In genomic region chr10:59098387-59098786, GRCh38 we compare ENCODE assay signal across 11 cellular contexts.
A peak's percentile ranks its signal among the peaks of the same experiment; 100 is the strongest.
DNase-seq lines count a peak whose midpoint lies in the region; ATAC-seq and TF ChIP-seq lines count a peak whose summit lies in the region.
"Had no signal": no experiment of that assay in that cellular context is flagged by ENCODE, and none has a peak within 500 bp of the region (broad histone marks: within the 10 kb centered on the region; RNA-seq: fewer than 3 reads in every experiment).

No MANE protein-coding gene starts in this region.

- no peak overlapping the region for H3K4me3 ChIP-seq in GM23248
- no peak overlapping the region for H3K4me3 ChIP-seq in SK-N-SH (ENCODE audit: low read depth in 2 of 2, low read length in 1 of 2)
- no peak overlapping the region for H3K4me3 ChIP-seq in fibroblast of villous mesenchyme (ENCODE audit: low read depth, low read length)
- H3K4me3 ChIP-seq in smooth muscle cell = no peak overlapping the region
- H3K4me3 ChIP-seq: coronary artery, heart left ventricle had no signal

- TF ChIP-seq CTCF in SK-N-SH (IDR thresholded peaks at IDR 0.05) = no peak
- TF ChIP-seq CTCF in fibroblast of villous mesenchyme (IDR thresholded peaks at IDR 0.05; ENCODE audit: insufficient read depth, low read depth, low read length) = no peak
- TF ChIP-seq CTCF in smooth muscle cell (IDR thresholded peaks at IDR 0.05; ENCODE audit: borderline replicate concordance, insufficient read depth, poor library complexity, severe bottlenecking) = no peak

- H3K36me3 Mint-ChIP-seq in T-helper 2 cell treated with Interferon-gamma antibody and Interleukin-4, amounts not matched to agents 5 μg/mL and 100 μg/mL, for 36 hours (ENCODE audit: low read depth) = no peaks in the 10 kb centered on the region

- no peak for TF ChIP-seq RAD21 in SK-N-SH (IDR thresholded peaks at IDR 0.05; ENCODE audit: low read length)

- in situ Hi-C loops in GM23248 (cut with MboI) = no loop called here

- H3K4me1 ChIP-seq in GM23248 (ENCODE audit: insufficient read depth) (peaks cover 22% of the 10 kb centered on the region), SK-N-SH (ENCODE audit: control insufficient read depth in 1 of 2, insufficient read depth in 2 of 2, low read depth in 1 of 2, low read length in 1 of 2) (peaks cover 11 to 13% of the 10 kb centered on the region in 2 experiments; a peak in 3 of 4 replicates), smooth muscle cell (ENCODE audit: low read depth) (peaks cover 6% of the 10 kb centered on the region)

- DNase-seq in GM23248 (peak; percentile 73), SK-N-SH (no peak), fibroblast of villous mesenchyme (ENCODE audit: low read depth) (peak; percentile 84), smooth muscle cell (lab: John Stamatoyannopoulos, UW; ENCODE audit: unreplicated experiment) (no peak), NCI-H510A (lab: John Stamatoyannopoulos, UW) (no peak)
- no peak for DNase-seq in T-helper 2 cell treated with Interferon-gamma antibody and Interleukin-4, amounts not matched to agents 5 μg/mL and 100 μg/mL, for 36 hours (ENCODE audit: low spot score)
- DNase-seq: DMS53, SIG-M5 had no signal

- H3F3A ChIP-seq in GM23248 (ENCODE audit: insufficient read depth) (peaks cover 14% of the 10 kb centered on the region), SK-N-SH (replicated peaks; ENCODE audit: insufficient read depth) (peaks cover 4% of the 10 kb centered on the region), smooth muscle cell (ENCODE audit: low read depth) (peaks cover 10% of the 10 kb centered on the region)

- H3K9me3 ChIP-seq in GM23248 (ENCODE audit: low read depth) (no peaks in the 10 kb centered on the region), SK-N-SH (no peaks in the 10 kb centered on the region), smooth muscle cell (replicated peaks; ENCODE audit: low read depth) (no peaks in the 10 kb centered on the region)
- H3K9me3 ChIP-seq: heart left ventricle had no signal

- H2AFZ ChIP-seq in GM23248 (no peak overlapping the region), SK-N-SH (ENCODE audit: low read depth) (no peak overlapping the region), smooth muscle cell (ENCODE audit: low read depth) (no peak overlapping the region)

- H3K36me3 ChIP-seq in GM23248 (ENCODE audit: low read depth) (no peaks in the 10 kb centered on the region), SK-N-SH (replicated peaks in 1 of 2; ENCODE audit: control insufficient read depth in 1 of 2, insufficient read depth in 2 of 2, low read length in 1 of 2) (no peaks in the 10 kb centered on the region), smooth muscle cell (ENCODE audit: low read depth) (no peaks in the 10 kb centered on the region)
- H3K36me3 ChIP-seq: heart left ventricle had no signal

- H3K79me2 ChIP-seq in GM23248 (ENCODE audit: insufficient read depth) (no peaks in the 10 kb centered on the region), SK-N-SH (ENCODE audit: insufficient read depth) (no peaks in the 10 kb centered on the region), smooth muscle cell (ENCODE audit: low read depth) (no peaks in the 10 kb centered on the region)

- no peak overlapping the region for H3K4me3 Mint-ChIP-seq in T-helper 2 cell treated with Interferon-gamma antibody and Interleukin-4, amounts not matched to agents 5 μg/mL and 100 μg/mL, for 36 hours

- H3K9me3 Mint-ChIP-seq in T-helper 2 cell treated with Interferon-gamma antibody and Interleukin-4, amounts not matched to agents 5 μg/mL and 100 μg/mL, for 36 hours = no peaks in the 10 kb centered on the region

- H3K4me2 ChIP-seq in GM23248 (ENCODE audit: unreplicated experiment) = peak overlapping the region; percentile 45
- H3K4me2 ChIP-seq in SK-N-SH = peak overlapping the region; percentile 13; the same call in 1 of the 2 replicates
- H3K4me2 ChIP-seq in smooth muscle cell = peak overlapping the region; percentile 77

- TF ChIP-seq EP300 in SK-N-SH (IDR thresholded peaks at IDR 0.05; ENCODE audit: borderline replicate concordance in 1 of 2, low read depth in 1 of 2, low read length in 1 of 2) = no peak

- no peak for ATAC-seq in HG02763 (IDR thresholded peaks at IDR 0.05; ENCODE audit: unreplicated experiment)

- H3K27ac Mint-ChIP-seq in T-helper 2 cell treated with Interferon-gamma antibody and Interleukin-4, amounts not matched to agents 5 μg/mL and 100 μg/mL, for 36 hours = no peak overlapping the region

- H3K27ac ChIP-seq in GM23248 = no peak overlapping the region
- peak overlapping the region; percentile 14 to 99; a peak in 3 of 4 replicates for H3K27ac ChIP-seq in SK-N-SH (ENCODE audit: low read depth in 2 of 2, low read length in 1 of 2)
- peak overlapping the region; percentile 61 for H3K27ac ChIP-seq in smooth muscle cell (ENCODE audit: low read depth)
- H3K27ac ChIP-seq: coronary artery had no signal

- H3K27me3 Mint-ChIP-seq in T-helper 2 cell treated with Interferon-gamma antibody and Interleukin-4, amounts not matched to agents 5 μg/mL and 100 μg/mL, for 36 hours (ENCODE audit: low read depth) = no peaks in the 10 kb centered on the region

- POLR2A ChIA-PET in SK-N-SH (lab: Yijun Ruan, JAX) = interaction anchor here (0.6 to 1.4 kb wide), 2 partner anchors 78 to 84 kb away, joined by 3 to 5 read pairs; partner anchors contain the start of gene PHYHIPL

- CTCF ChIA-PET in SK-N-SH (lab: Yijun Ruan, JAX) = interaction anchor here (1.0 to 1.5 kb wide), 5 partner anchors 9 to 142 kb away, joined by 3 to 4 read pairs (median 3); no protein-coding TSS in a partner anchor

- no peaks in the 10 kb centered on the region for H3K4me1 Mint-ChIP-seq in T-helper 2 cell treated with Interferon-gamma antibody and Interleukin-4, amounts not matched to agents 5 μg/mL and 100 μg/mL, for 36 hours (ENCODE audit: low read depth)

- H3K9ac ChIP-seq in GM23248 = no peak overlapping the region
- H3K9ac ChIP-seq in SK-N-SH = no peak overlapping the region
- H3K9ac ChIP-seq in smooth muscle cell (ENCODE audit: low read depth) = no peak overlapping the region

- H3K27me3 ChIP-seq in GM23248 (replicated peaks; ENCODE audit: insufficient read depth) (no peaks in the 10 kb centered on the region), SK-N-SH (ENCODE audit: insufficient read depth) (no peaks in the 10 kb centered on the region), smooth muscle cell (ENCODE audit: low read depth) (no peaks in the 10 kb centered on the region)
- H3K27me3 ChIP-seq: heart left ventricle had no signal

- H4K20me1 ChIP-seq in GM23248 (ENCODE audit: insufficient read depth) = no peaks in the 10 kb centered on the region
- no peaks in the 10 kb centered on the region for H4K20me1 ChIP-seq in SK-N-SH (ENCODE audit: insufficient read depth)
- no peaks in the 10 kb centered on the region for H4K20me1 ChIP-seq in smooth muscle cell (ENCODE audit: low read depth)

- H3K9me2 ChIP-seq in GM23248 (ENCODE audit: insufficient read depth) (no peaks in the 10 kb centered on the region), SK-N-SH (no peaks in the 10 kb centered on the region)

TF ChIP-seq in SK-N-SH, 30 proteins besides CTCF, POLR2A, EP300 and RAD21:
- no peak for TF ChIP-seq PBX3 (IDR thresholded peaks at IDR 0.05)
- peak; percentile 48; the same call in 1 of the 2 replicates for TF ChIP-seq NFIC (IDR thresholded peaks at IDR 0.05; ENCODE audit: borderline replicate concordance)
- no peak for TF ChIP-seq FOSL2 (IDR thresholded peaks at IDR 0.05; ENCODE audit: borderline replicate concordance, low read depth)

Comparison
In these comparisons a context has a peak if more than half of its experiments do, and no peak if none do; other contexts are left out.
1. DNase-seq: peak in GM23248 (single experiment) and fibroblast of villous mesenchyme (single experiment); none in SK-N-SH (single experiment), smooth muscle cell (single experiment), NCI-H510A (single experiment) and T-helper 2 cell treated with Interferon-gamma antibody and Interleukin-4, amounts not matched to agents 5 μg/mL and 100 μg/mL, for 36 hours (single experiment).
2. H3K4me2 ChIP-seq: peak in every context shown above with its lines; median percentile 77 in smooth muscle cell; 45 in GM23248; 13 in SK-N-SH.